19 cellular contexts compared by ENCODE assay signal in genomic region chr12:69397978-69398377, GRCh38. TPM values are rescaled to one million over a fixed set of nuclear protein-coding genes. Genes with fewer than 3 reads are reported as not detected.
DNase-seq lines count a peak whose midpoint lies in the region; ATAC-seq and TF ChIP-seq lines count a peak whose summit lies in the region.
"Had no signal": no experiment of that assay in that cellular context is flagged by ENCODE, and none has a peak within 500 bp of the region (broad histone marks: within the 10 kb centered on the region; RNA-seq: fewer than 3 reads in every experiment).

No MANE protein-coding gene starts in this region.

- H3K4me1 ChIP-seq in GM23248 (ENCODE audit: insufficient read depth): peaks cover 31% of the 10 kb centered on the region

- H4K20me1 ChIP-seq in GM23248 (ENCODE audit: insufficient read depth): no peaks in the 10 kb centered on the region

- in situ Hi-C loops in GM23248 (cut with MboI): no loop called here

- no peaks in the 10 kb centered on the region for H3K36me3 ChIP-seq in GM23248 (ENCODE audit: low read depth)

- no peak overlapping the region for H3K4me3 ChIP-seq in GM23248
- no peak overlapping the region for H3K4me3 ChIP-seq in fibroblast of pulmonary artery (replicated peaks; ENCODE audit: low read depth, low read length)
- H3K4me3 ChIP-seq: SK-N-MC had no signal

- TF ChIP-seq CTCF in fibroblast of pulmonary artery (IDR thresholded peaks at IDR 0.05; ENCODE audit: low read length, missing control alignments): no peak

- peak; percentile 74 for DNase-seq in GM23248
- peak; percentile 92 for DNase-seq in amniotic epithelial cell (ENCODE audit: low read depth)
- peak; percentile 80 for DNase-seq in fibroblast of pulmonary artery (ENCODE audit: low read depth)
- DNase-seq in Kasumi-1 (lab: John Stamatoyannopoulos, UW): no peak
- DNase-seq in cerebellar cortex (ENCODE audit: low spot score): no peak
- DNase-seq in NCI-H510A treated with DMSO at 0.1 percent for 48 hours (lab: John Stamatoyannopoulos, UW): no peak
- DNase-seq: COR-L47; GDM1; MM.1S; NCI-H1092 treated with DMSO at 0.1 percent for 48 hours; NCI-H146; NCI-H2029 treated with DMSO at 0.1 percent for 48 hours; NCI-H2171 treated with DMSO at 0.1 percent for 48 hours; NCI-H748 treated with DMSO at 0.1 percent for 48 hours; NK-92 treated with Interleukin-12 subunit alpha and Interleukin-12 subunit beta, amount 100 ng/mL, for 24 hours; SHP77 had no signal

- peaks cover 34% of the 10 kb centered on the region for H3F3A ChIP-seq in GM23248 (ENCODE audit: insufficient read depth)

- H3K79me2 ChIP-seq in GM23248 (ENCODE audit: insufficient read depth): no peaks in the 10 kb centered on the region

- WGBS in GM23248 (ENCODE audit: low coverage in 1 of 2, low lambda C conversion rate in 2 of 2, missing lambda C conversion rate in 2 of 2), 2 experiments: 49 to 51% methylated on average over 3 of the region's 3 CpGs

- H2AFZ ChIP-seq in GM23248: no peak overlapping the region

- peak overlapping the region; percentile 40; the same call in 1 of the 2 replicates for H3K27ac ChIP-seq in GM23248
- H3K27ac ChIP-seq: SK-N-MC had no signal

- peak overlapping the region; percentile 5 for H3K4me2 ChIP-seq in GM23248 (ENCODE audit: unreplicated experiment)

- no peak overlapping the region for H3K9ac ChIP-seq in GM23248

- H3K9me2 ChIP-seq in GM23248 (ENCODE audit: insufficient read depth): no peaks in the 10 kb centered on the region

- no peak for ATAC-seq in GM21390 (IDR thresholded peaks at IDR 0.05; ENCODE audit: unreplicated experiment)

- no peaks in the 10 kb centered on the region for H3K27me3 ChIP-seq in GM23248 (replicated peaks; ENCODE audit: insufficient read depth)

- peaks cover 2% of the 10 kb centered on the region for H3K9me3 ChIP-seq in GM23248 (ENCODE audit: low read depth)

RNA-seq across cellular contexts. Expression of gene YEATS4, which starts 38.4 kb away (rescaled TPM):
- 21.6 and 60.4 TPM in 2 replicates for total RNA-seq in GM23248 (2014; rRNA removed; shearing (Covaris generic))
- 17.2 and 17.5 TPM in 2 replicates for polyA plus RNA-seq in GM23248 (2016; fragmentation: Nextera tagmentation; extraction: Ambion mirVana)

RNA-seq across cellular contexts. Expression of gene LYZ, which starts 49.8 kb away (rescaled TPM):
- not detected in 2 replicates for total RNA-seq in GM23248 (2014; rRNA removed; shearing (Covaris generic))
- polyA plus RNA-seq in GM23248 (2016; fragmentation: Nextera tagmentation; extraction: Ambion mirVana): not detected in 2 replicates
- total RNA-seq: H4 had no signal

Comparison
In these comparisons a context has a peak if more than half of its experiments do, and no peak if none do; other contexts are left out.
1. DNase-seq: peak in GM23248 (single experiment), amniotic epithelial cell (single experiment) and fibroblast of pulmonary artery (single experiment); none in Kasumi-1 (0 of 2), cerebellar cortex (single experiment) and NCI-H510A treated with DMSO at 0.1 percent for 48 hours (single experiment).